Comparison of ENCODE assay signal across 2 cellular contexts in the genomic region with DNA sequence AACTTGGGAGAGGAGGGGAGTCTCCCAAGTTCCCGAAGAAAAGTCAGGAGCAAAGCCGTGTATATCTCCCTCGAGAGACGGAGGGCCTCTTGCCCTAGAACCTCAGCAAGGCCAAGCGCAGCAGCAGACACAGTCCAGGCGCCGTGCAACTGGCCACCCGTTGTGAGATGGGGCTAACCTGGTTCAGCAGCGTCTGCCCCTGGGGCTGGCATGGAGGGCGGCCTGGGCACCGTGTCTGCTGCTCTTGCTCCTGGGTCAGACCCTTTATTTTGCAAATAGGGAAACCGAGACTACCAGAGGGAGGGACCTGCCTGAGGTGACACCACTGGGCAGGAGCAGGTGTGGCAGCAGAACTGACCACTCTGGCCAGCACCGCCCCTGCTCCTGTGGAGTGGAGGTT.
TF ChIP-seq lines count a peak whose summit lies in the region.

No MANE protein-coding gene starts in this region.

TF ChIP-seq in SK-N-SH, 30 proteins besides CTCF, POLR2A, EP300 and RAD21:
- TF ChIP-seq CHD2 (IDR thresholded peaks at IDR 0.05; ENCODE audit: low read length, partially characterized antibody) (no peak), TCF12 (IDR thresholded peaks at IDR 0.05) (no peak), FOSL2 (IDR thresholded peaks at IDR 0.05; ENCODE audit: borderline replicate concordance, low read depth) (no peak), EZH2phosphoT487 (IDR thresholded peaks at IDR 0.05; ENCODE audit: borderline replicate concordance, low read depth) (no peak), GATA2 (CRISPR knock-in tag; IDR thresholded peaks at IDR 0.05) (no peak), RCOR1 (IDR thresholded peaks at IDR 0.05; ENCODE audit: low read length) (no peak), YY1 (IDR thresholded peaks at IDR 0.05; ENCODE audit: low read depth) (no peak), NFIC (IDR thresholded peaks at IDR 0.05; ENCODE audit: borderline replicate concordance) (no peak), JUND (IDR thresholded peaks at IDR 0.05) (no peak), FOXJ3 (CRISPR knock-in tag; IDR thresholded peaks at IDR 0.05) (no peak), USF2 (IDR thresholded peaks at IDR 0.05; ENCODE audit: borderline replicate concordance, low read depth, low read length) (no peak), RFX5 (IDR thresholded peaks at IDR 0.05; ENCODE audit: low read length) (no peak), SIN3A (IDR thresholded peaks at IDR 0.05; ENCODE audit: borderline replicate concordance, low read depth, low read length) (no peak), RXRA (IDR thresholded peaks at IDR 0.05; ENCODE audit: borderline replicate concordance, low read depth) (no peak), TEAD4 (IDR thresholded peaks at IDR 0.05; ENCODE audit: borderline replicate concordance, insufficient read depth) (no peak)
- TF ChIP-seq, protein P1, sequence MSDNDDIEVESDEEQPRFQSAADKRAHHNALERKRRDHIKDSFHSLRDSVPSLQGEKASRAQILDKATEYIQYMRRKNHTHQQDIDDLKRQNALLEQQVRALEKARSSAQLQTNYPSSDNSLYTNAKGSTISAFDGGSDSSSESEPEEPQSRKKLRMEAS (IDR thresholded peaks at IDR 0.05; ENCODE audit: low read depth), result no peak
- TF ChIP-seq, protein P2, sequence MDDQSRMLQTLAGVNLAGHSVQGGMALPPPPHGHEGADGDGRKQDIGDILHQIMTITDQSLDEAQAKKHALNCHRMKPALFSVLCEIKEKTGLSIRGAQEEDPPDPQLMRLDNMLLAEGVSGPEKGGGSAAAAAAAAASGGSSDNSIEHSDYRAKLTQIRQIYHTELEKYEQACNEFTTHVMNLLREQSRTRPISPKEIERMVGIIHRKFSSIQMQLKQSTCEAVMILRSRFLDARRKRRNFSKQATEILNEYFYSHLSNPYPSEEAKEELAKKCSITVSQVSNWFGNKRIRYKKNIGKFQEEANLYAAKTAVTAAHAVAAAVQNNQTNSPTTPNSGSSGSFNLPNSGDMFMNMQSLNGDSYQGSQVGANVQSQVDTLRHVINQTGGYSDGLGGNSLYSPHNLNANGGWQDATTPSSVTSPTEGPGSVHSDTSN (IDR thresholded peaks at IDR 0.05), result no peak
- TF ChIP-seq, protein P3, sequence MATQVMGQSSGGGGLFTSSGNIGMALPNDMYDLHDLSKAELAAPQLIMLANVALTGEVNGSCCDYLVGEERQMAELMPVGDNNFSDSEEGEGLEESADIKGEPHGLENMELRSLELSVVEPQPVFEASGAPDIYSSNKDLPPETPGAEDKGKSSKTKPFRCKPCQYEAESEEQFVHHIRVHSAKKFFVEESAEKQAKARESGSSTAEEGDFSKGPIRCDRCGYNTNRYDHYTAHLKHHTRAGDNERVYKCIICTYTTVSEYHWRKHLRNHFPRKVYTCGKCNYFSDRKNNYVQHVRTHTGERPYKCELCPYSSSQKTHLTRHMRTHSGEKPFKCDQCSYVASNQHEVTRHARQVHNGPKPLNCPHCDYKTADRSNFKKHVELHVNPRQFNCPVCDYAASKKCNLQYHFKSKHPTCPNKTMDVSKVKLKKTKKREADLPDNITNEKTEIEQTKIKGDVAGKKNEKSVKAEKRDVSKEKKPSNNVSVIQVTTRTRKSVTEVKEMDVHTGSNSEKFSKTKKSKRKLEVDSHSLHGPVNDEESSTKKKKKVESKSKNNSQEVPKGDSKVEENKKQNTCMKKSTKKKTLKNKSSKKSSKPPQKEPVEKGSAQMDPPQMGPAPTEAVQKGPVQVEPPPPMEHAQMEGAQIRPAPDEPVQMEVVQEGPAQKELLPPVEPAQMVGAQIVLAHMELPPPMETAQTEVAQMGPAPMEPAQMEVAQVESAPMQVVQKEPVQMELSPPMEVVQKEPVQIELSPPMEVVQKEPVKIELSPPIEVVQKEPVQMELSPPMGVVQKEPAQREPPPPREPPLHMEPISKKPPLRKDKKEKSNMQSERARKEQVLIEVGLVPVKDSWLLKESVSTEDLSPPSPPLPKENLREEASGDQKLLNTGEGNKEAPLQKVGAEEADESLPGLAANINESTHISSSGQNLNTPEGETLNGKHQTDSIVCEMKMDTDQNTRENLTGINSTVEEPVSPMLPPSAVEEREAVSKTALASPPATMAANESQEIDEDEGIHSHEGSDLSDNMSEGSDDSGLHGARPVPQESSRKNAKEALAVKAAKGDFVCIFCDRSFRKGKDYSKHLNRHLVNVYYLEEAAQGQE (IDR thresholded peaks at IDR 0.05; ENCODE audit: low read depth, low read length), result no peak
TF ChIP-seq in SK-N-SH: peak in this region for 0.

TF ChIP-seq in SK-N-SH treated with all-trans-retinoic acid at 6 μM for 48 hours, 23 proteins besides CTCF, POLR2A, EP300 and RAD21:
- TF ChIP-seq TOX (CRISPR knock-in tag; IDR thresholded peaks at IDR 0.05; ENCODE audit: borderline replicate concordance) (no peak), CSDC2 (CRISPR knock-in tag; IDR thresholded peaks at IDR 0.05) (no peak), OSR1 (CRISPR knock-in tag; IDR thresholded peaks at IDR 0.05) (no peak), SNAI2 (CRISPR knock-in tag; IDR thresholded peaks at IDR 0.05) (no peak)
- TF ChIP-seq, protein P4, sequence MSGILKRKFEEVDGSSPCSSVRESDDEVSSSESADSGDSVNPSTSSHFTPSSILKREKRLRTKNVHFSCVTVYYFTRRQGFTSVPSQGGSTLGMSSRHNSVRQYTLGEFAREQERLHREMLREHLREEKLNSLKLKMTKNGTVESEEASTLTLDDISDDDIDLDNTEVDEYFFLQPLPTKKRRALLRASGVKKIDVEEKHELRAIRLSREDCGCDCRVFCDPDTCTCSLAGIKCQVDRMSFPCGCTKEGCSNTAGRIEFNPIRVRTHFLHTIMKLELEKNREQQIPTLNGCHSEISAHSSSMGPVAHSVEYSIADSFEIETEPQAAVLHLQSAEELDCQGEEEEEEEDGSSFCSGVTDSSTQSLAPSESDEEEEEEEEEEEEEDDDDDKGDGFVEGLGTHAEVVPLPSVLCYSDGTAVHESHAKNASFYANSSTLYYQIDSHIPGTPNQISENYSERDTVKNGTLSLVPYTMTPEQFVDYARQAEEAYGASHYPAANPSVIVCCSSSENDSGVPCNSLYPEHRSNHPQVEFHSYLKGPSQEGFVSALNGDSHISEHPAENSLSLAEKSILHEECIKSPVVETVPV (CRISPR knock-in tag; IDR thresholded peaks at IDR 0.05), result no peak
